1 cellular context compared by ENCODE assay signal in genomic region chr2:214808481-214808931, GRCh38.
TF ChIP-seq lines count a peak whose summit lies in the region.

No MANE protein-coding gene starts in this region.

TF ChIP-seq in K562, 482 proteins besides CTCF, POLR2A, EP300 and RAD21 (continued from another document):
- TF ChIP-seq ZNF407 (IDR thresholded peaks at IDR 0.05; ENCODE audit: low read depth) (no peak), EWSR1 (IDR thresholded peaks at IDR 0.05; ENCODE audit: borderline replicate concordance, low read depth, partially characterized antibody) (no peak), ETS1 (conservative IDR thresholded peaks at IDR 0.05; ENCODE audit: control insufficient read depth, low read depth, low read length) (no peak), KLF1 (tag; IDR thresholded peaks at IDR 0.05) (no peak), POLR2AphosphoS2 (IDR thresholded peaks at IDR 0.05; ENCODE audit: low read length) (no peak), DPF2 (IDR thresholded peaks at IDR 0.05) (0 out of 2 replicates have a peak, but pooled peaks have one; percentile 24), SIN3A (IDR thresholded peaks at IDR 0.05; ENCODE audit: borderline replicate concordance in 2 of 2, control insufficient read depth in 1 of 2, low read depth in 2 of 2, low read length in 2 of 2) (no peak), ZNF589 (CRISPR knock-in tag; IDR thresholded peaks at IDR 0.05; ENCODE audit: low read depth) (no peak), NCOA6 (IDR thresholded peaks at IDR 0.05) (no peak)
TF ChIP-seq in K562: peak in this region for 2.
